20 cellular contexts compared by ENCODE assay signal in genomic region chr19:1619703-1620102, GRCh38. TPM values are rescaled to one million over a fixed set of nuclear protein-coding genes. Genes with fewer than 3 reads are reported as not detected.
"Had no signal": no experiment of that assay in that cellular context is flagged by ENCODE, and none has a peak within 500 bp of the region (broad histone marks: within the 10 kb centered on the region; RNA-seq: fewer than 3 reads in every experiment).

No MANE protein-coding gene starts in this region.

- H3K27ac Mint-ChIP-seq: immature natural killer cell; naive thymus-derived CD4-positive, alpha-beta T cell; nephron; stimulated activated effector memory CD8-positive, alpha-beta T cell treated with anti-CD3 and anti-CD28 coated beads, Interleukin-12 subunit alpha, Interleukin-12 subunit beta, amount 100 ng/mL, for 72 hours; stimulated activated naive CD8-positive, alpha-beta T cell treated with anti-CD3 and anti-CD28 coated beads, Interleukin-15, Interleukin-2, amounts not matched to agents 100 ng/mL and 50 ng/mL, for 24 hours had no signal

- H3K27me3 ChIP-seq: sigmoid colon, tibial nerve, upper lobe of left lung had no signal

- H3K9me3 ChIP-seq: psoas muscle, sigmoid colon, thoracic aorta, tibial nerve, upper lobe of left lung had no signal

- H3K4me3 Mint-ChIP-seq: immature natural killer cell; naive thymus-derived CD4-positive, alpha-beta T cell; nephron; stimulated activated effector memory CD8-positive, alpha-beta T cell treated with anti-CD3 and anti-CD28 coated beads, Interleukin-12 subunit alpha, Interleukin-12 subunit beta, amount 100 ng/mL, for 72 hours; stimulated activated naive CD8-positive, alpha-beta T cell treated with anti-CD3 and anti-CD28 coated beads, Interleukin-15, Interleukin-2, amounts not matched to agents 100 ng/mL and 50 ng/mL, for 24 hours had no signal

- H3K4me3 ChIP-seq: psoas muscle, sigmoid colon, thoracic aorta, tibial nerve, upper lobe of left lung had no signal

- H3K27me3 Mint-ChIP-seq: naive thymus-derived CD4-positive, alpha-beta T cell; stimulated activated naive CD8-positive, alpha-beta T cell treated with anti-CD3 and anti-CD28 coated beads, Interleukin-15, Interleukin-2, amounts not matched to agents 100 ng/mL and 50 ng/mL, for 24 hours had no signal

- H3K4me1 Mint-ChIP-seq: nephron had no signal

- ATAC-seq: left lobe of liver; naive thymus-derived CD4-positive, alpha-beta T cell; psoas muscle; right cardiac atrium; stimulated activated effector memory CD8-positive, alpha-beta T cell treated with anti-CD3 and anti-CD28 coated beads, Interleukin-12 subunit alpha, Interleukin-12 subunit beta, amount 100 ng/mL, for 72 hours had no signal

- H3K9me3 Mint-ChIP-seq: immature natural killer cell; nephron; stimulated activated effector memory CD8-positive, alpha-beta T cell treated with anti-CD3 and anti-CD28 coated beads, Interleukin-12 subunit alpha, Interleukin-12 subunit beta, amount 100 ng/mL, for 72 hours; stimulated activated naive CD8-positive, alpha-beta T cell treated with anti-CD3 and anti-CD28 coated beads, Interleukin-15, Interleukin-2, amounts not matched to agents 100 ng/mL and 50 ng/mL, for 24 hours had no signal

- H3K4me1 ChIP-seq: psoas muscle, tibial nerve, upper lobe of left lung had no signal

- H3K36me3 Mint-ChIP-seq: immature natural killer cell had no signal

- H3K27ac ChIP-seq: psoas muscle, thoracic aorta, tibial nerve, upper lobe of left lung had no signal

- DNase-seq: cortex of kidney; hypothalamus; immature natural killer cell; islet precursor cell; mesendoderm; midbrain; naive thymus-derived CD4-positive, alpha-beta T cell; nucleus accumbens; psoas muscle; sigmoid colon; stimulated activated CD4-positive, alpha-beta T cell treated with anti-CD3 and anti-CD28 coated beads, Interleukin-2, amount 100 ng/mL, for 24 hours; stimulated activated CD4-positive, alpha-beta T cell treated with anti-CD3 and anti-CD28 coated beads, Interleukin-4, amount 100 ng/mL, for 24 hours had no signal

RNA-seq across cellular contexts. Expression of gene MEX3D, which starts 51.6 kb away (rescaled TPM):
- polyA plus RNA-seq: naive thymus-derived CD4-positive, alpha-beta T cell had no signal
